18 cellular contexts compared by ENCODE assay signal in the genomic region with DNA sequence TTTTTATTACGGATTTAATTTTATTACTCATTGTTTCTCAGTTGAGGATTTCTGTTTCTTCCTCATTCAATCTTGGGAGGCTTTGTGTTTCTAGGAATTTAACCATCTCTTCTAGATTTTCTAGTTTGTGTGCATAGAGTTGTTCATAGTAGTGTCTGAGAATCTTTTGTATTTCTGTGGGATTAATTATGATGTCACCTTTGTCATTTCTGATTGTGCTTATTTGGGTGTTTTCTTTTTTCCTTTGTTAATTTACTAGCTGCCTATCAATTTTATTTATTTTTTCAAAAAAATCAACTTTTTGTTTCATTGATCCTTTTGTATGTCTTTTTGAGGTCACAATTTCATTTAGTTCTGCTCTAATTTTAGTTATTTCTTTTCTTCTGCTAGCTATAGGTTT.
DNase-seq lines count a peak whose midpoint lies in the region; ATAC-seq, FAIRE-seq and TF ChIP-seq lines count a peak whose summit lies in the region.
"Had no signal": no experiment of that assay in that cellular context is flagged by ENCODE, and none has a peak within 500 bp of the region (broad histone marks: within the 10 kb centered on the region; RNA-seq: fewer than 3 reads in every experiment).

No MANE protein-coding gene starts in this region.

- intact Hi-C loops in HepG2 (cut with micrococcal nuclease; ENCODE audit: unreplicated experiment) (no loop called here), right lobe of liver (cut with DNase I) (no loop called here), activated B cell treated with CpG ODN at 0.5 μM for 24 hours (cut with micrococcal nuclease) (no loop called here)

- peaks cover 14% of the 10 kb centered on the region for H3K36me3 Mint-ChIP-seq in activated B cell treated with CpG ODN at 0.5 μM for 24 hours (ENCODE audit: low read depth)
- no peaks in the 10 kb centered on the region for H3K36me3 Mint-ChIP-seq in osteocyte (ENCODE audit: unreplicated experiment)
- H3K36me3 Mint-ChIP-seq: CD14-positive monocyte had no signal

- H3K4me3 Mint-ChIP-seq in activated B cell treated with CpG ODN at 0.5 μM for 24 hours, result peak overlapping the region; percentile 17
- H3K4me3 Mint-ChIP-seq in osteocyte (ENCODE audit: unreplicated experiment), result no peak overlapping the region
- H3K4me3 Mint-ChIP-seq: CD14-positive monocyte; CD8-positive, alpha-beta T cell had no signal

- no peaks in the 10 kb centered on the region for H4K20me1 ChIP-seq in HepG2 (ENCODE audit: insufficient read depth, low read length)

- H3K36me3 ChIP-seq in HepG2 (replicated peaks in 1 of 2; ENCODE audit: control insufficient read depth in 1 of 2, insufficient read depth in 2 of 2, low read length in 2 of 2) (no peaks in the 10 kb centered on the region), right lobe of liver (no peaks in the 10 kb centered on the region)

- H3K27ac Mint-ChIP-seq in activated B cell treated with CpG ODN at 0.5 μM for 24 hours (no peak overlapping the region), osteocyte (ENCODE audit: unreplicated experiment) (no peak overlapping the region)
- H3K27ac Mint-ChIP-seq: CD14-positive monocyte; CD8-positive, alpha-beta T cell; IgD-negative memory B cell had no signal

- H3K4me1 Mint-ChIP-seq in activated B cell treated with CpG ODN at 0.5 μM for 24 hours (peaks cover 34% of the 10 kb centered on the region), osteocyte (ENCODE audit: unreplicated experiment) (no peaks in the 10 kb centered on the region)
- H3K4me1 Mint-ChIP-seq: CD14-positive monocyte had no signal

- DNase-seq in HepG2 (ENCODE audit: low spot score) (no peak), right lobe of liver (no peak), GM19239 (ENCODE audit: insufficient read length, low spot score) (no peak), activated B cell treated with CpG ODN at 0.5 μM for 24 hours (no peak), H4 (ENCODE audit: low spot score) (no peak), coronary artery (ENCODE audit: low spot score) (no peak), osteocyte (ENCODE audit: extremely low spot score, unreplicated experiment) (no peak)
- DNase-seq: ACHN; CD8-positive, alpha-beta T cell; COR-L47; DMS153; DND-41; GF-D8; GM23248; H7 had no signal

- H3K27me3 ChIP-seq in HepG2 (ENCODE audit: control insufficient read depth in 1 of 2, insufficient read depth in 2 of 2, low read length in 2 of 2), result no peaks in the 10 kb centered on the region
- H3K27me3 ChIP-seq in right lobe of liver, result no peaks in the 10 kb centered on the region

- H3K9ac ChIP-seq in HepG2 (ENCODE audit: insufficient read depth, low read depth, low read length), result no peak overlapping the region
- H3K9ac ChIP-seq: GM23248 had no signal

- POLR2A ChIA-PET in HepG2 (lab: Yijun Ruan, JAX) (no interaction called here), activated B cell treated with CpG ODN at 0.5 μM for 24 hours (lab: Charles Lee) (no interaction called here)

- H2AFZ ChIP-seq in HepG2 (ENCODE audit: low read length), result no peak overlapping the region
- H2AFZ ChIP-seq: GM23248 had no signal

- FAIRE-seq in HepG2 (lab: Jason Lieb, UNC) (no peak), GM19239 (lab: Jason Lieb, UNC) (peak; percentile 31)
- FAIRE-seq: D721Med had no signal

- no peaks in the 10 kb centered on the region for H3K79me2 ChIP-seq in HepG2 (ENCODE audit: insufficient read depth, low read length)

- WGBS in HepG2 (ENCODE audit: low lambda C conversion rate), result 0% methylated on average over 1 of the region's 1 CpG
- WGBS in right lobe of liver (ENCODE audit: insufficient coverage, low coverage, low lambda C conversion rate, missing lambda C conversion rate), result no CpG with 5 or more reads among the region's 1 CpG

- H3K9me3 Mint-ChIP-seq in activated B cell treated with CpG ODN at 0.5 μM for 24 hours (peaks cover 24% of the 10 kb centered on the region), osteocyte (ENCODE audit: unreplicated experiment) (peaks cover 24% of the 10 kb centered on the region)

- H3K4me3 ChIP-seq in HepG2 (replicated peaks in 1 of 3; ENCODE audit: insufficient read depth in 1 of 3, low read depth in 2 of 3, low read length in 3 of 3) (no peak overlapping the region), right lobe of liver (no peak overlapping the region), coronary artery (no peak overlapping the region)
- H3K4me3 ChIP-seq: GM23248 had no signal

- TF ChIP-seq CTCF in HepG2 (CRISPR knock-in tag; IDR thresholded peaks at IDR 0.05), result no peak
- no peak for TF ChIP-seq CTCF in right lobe of liver (IDR thresholded peaks at IDR 0.05)
- no peak for TF ChIP-seq CTCF in activated B cell treated with CpG ODN at 0.5 μM for 24 hours (IDR thresholded peaks at IDR 0.05)
- TF ChIP-seq CTCF in coronary artery (IDR thresholded peaks at IDR 0.05), result no peak
- no peak for TF ChIP-seq CTCF in osteocyte (IDR thresholded peaks at IDR 0.05)

- in situ Hi-C loops in HepG2 (cut with HindIII; ENCODE audit: extremely low pct_ligation_motif_present, low pct_unique_long_range_greater_than_20kb), result no loop called here

- H3K9me3 ChIP-seq in HepG2 (ENCODE audit: low read length), result no peaks in the 10 kb centered on the region
- no peaks in the 10 kb centered on the region for H3K9me3 ChIP-seq in right lobe of liver

- H3K27ac ChIP-seq in HepG2 (ENCODE audit: extremely low read length, insufficient read depth, low read length), result no peak overlapping the region
- H3K27ac ChIP-seq in right lobe of liver, result no peak overlapping the region
- no peak overlapping the region for H3K27ac ChIP-seq in coronary artery
- H3K27ac ChIP-seq: GM23248 had no signal

- no peak for TF ChIP-seq RAD21 in HepG2 (CRISPR knock-in tag; IDR thresholded peaks at IDR 0.05)

- no TSS peak for BruUV-seq in HepG2 (replicated peaks; lab: Mats Ljungman, UMichigan)

- CTCF ChIA-PET in HepG2 (lab: Yijun Ruan, JAX; ENCODE audit: low intra/inter-chr PET ratio, low total read pairs), result no interaction called here
- CTCF ChIA-PET in activated B cell treated with CpG ODN at 0.5 μM for 24 hours (lab: Charles Lee), result no interaction called here

- H3K4me1 ChIP-seq in HepG2 (ENCODE audit: insufficient read depth, low read length) (no peaks in the 10 kb centered on the region), right lobe of liver (no peaks in the 10 kb centered on the region)

- H3K4me2 ChIP-seq in HepG2 (ENCODE audit: low read depth, low read length), result no peak overlapping the region

- no peak for TF ChIP-seq POLR2A in HepG2 (IDR thresholded peaks at IDR 0.05; ENCODE audit: insufficient read depth in 1 of 2, low read depth in 2 of 2, low read length in 2 of 2)
- no peak for TF ChIP-seq POLR2A in right lobe of liver (IDR thresholded peaks at IDR 0.05)

- ATAC-seq in HepG2 (no peak), right lobe of liver (no peak), activated B cell treated with CpG ODN at 0.5 μM for 24 hours (ENCODE audit: low read depth) (no peak)
- ATAC-seq: CD8-positive, alpha-beta T cell had no signal

- H3K27me3 Mint-ChIP-seq in activated B cell treated with CpG ODN at 0.5 μM for 24 hours (no peaks in the 10 kb centered on the region), osteocyte (ENCODE audit: unreplicated experiment) (peaks cover 43% of the 10 kb centered on the region)
- H3K27me3 Mint-ChIP-seq: IgD-negative memory B cell had no signal

- TF ChIP-seq EP300 in HepG2 (IDR thresholded peaks at IDR 0.05; ENCODE audit: low read depth in 2 of 2, low read length in 2 of 2), result no peak
- no peak for TF ChIP-seq EP300 in HepG2 (CRISPR knock-in tag; IDR thresholded peaks at IDR 0.05; ENCODE audit: borderline replicate concordance)

TF ChIP-seq in HepG2, 621 proteins besides CTCF, POLR2A, EP300 and RAD21:
- TF ChIP-seq ZNF251 (CRISPR knock-in tag; IDR thresholded peaks at IDR 0.05) (no peak), ATF7 (IDR thresholded peaks at IDR 0.05) (peak; percentile 80), ATF7 (CRISPR knock-in tag; IDR thresholded peaks at IDR 0.05) (no peak)
